ENCODE assay signal across 1 cellular context in genomic region chr11:46675288-46675851, GRCh38.
TF ChIP-seq lines count a peak whose summit lies in the region.

No MANE protein-coding gene starts in this region.

TF ChIP-seq in HepG2, 621 proteins besides CTCF, POLR2A, EP300 and RAD21 (continued from another document and continues in another):
- TF ChIP-seq ZSCAN20 (CRISPR knock-in tag; IDR thresholded peaks at IDR 0.05; ENCODE audit: borderline replicate concordance) = no peak
- TF ChIP-seq ZBTB3 (CRISPR knock-in tag; IDR thresholded peaks at IDR 0.05; ENCODE audit: borderline replicate concordance, low read depth) = no peak
- TF ChIP-seq TEAD3 (CRISPR knock-in tag; optimal IDR thresholded peaks at IDR 0.05; ENCODE audit: borderline replicate concordance) = no peak
- TF ChIP-seq ATF7 (IDR thresholded peaks at IDR 0.05) = no peak
- TF ChIP-seq ATF7 (CRISPR knock-in tag; IDR thresholded peaks at IDR 0.05) = no peak
- no peak for TF ChIP-seq XBP1 (CRISPR knock-in tag; IDR thresholded peaks at IDR 0.05)
- TF ChIP-seq KLF15 (CRISPR knock-in tag; IDR thresholded peaks at IDR 0.05; ENCODE audit: borderline replicate concordance) = no peak
- TF ChIP-seq CEBPG (CRISPR knock-in tag; IDR thresholded peaks at IDR 0.05) = peak; percentile 80
- no peak for TF ChIP-seq ZNF841 (CRISPR knock-in tag; IDR thresholded peaks at IDR 0.05; ENCODE audit: borderline replicate concordance)
- TF ChIP-seq ZNF605 (CRISPR knock-in tag; IDR thresholded peaks at IDR 0.05) = no peak
- TF ChIP-seq ARNTL (CRISPR knock-in tag; IDR thresholded peaks at IDR 0.05) = no peak
- TF ChIP-seq ZNF720 (CRISPR knock-in tag; IDR thresholded peaks at IDR 0.05) = no peak
- no peak for TF ChIP-seq ZBTB46 (CRISPR knock-in tag; IDR thresholded peaks at IDR 0.05; ENCODE audit: borderline replicate concordance)
- TF ChIP-seq SALL1 (CRISPR knock-in tag; IDR thresholded peaks at IDR 0.05) = 0 out of 2 replicates have a peak, but pooled peaks have one; percentile 12
- no peak for TF ChIP-seq ZGPAT (CRISPR knock-in tag; IDR thresholded peaks at IDR 0.05)
- no peak for TF ChIP-seq HDAC1 (CRISPR knock-in tag; IDR thresholded peaks at IDR 0.05)
- no peak for TF ChIP-seq BATF2 (CRISPR knock-in tag; IDR thresholded peaks at IDR 0.05)
- TF ChIP-seq PCBP1 (IDR thresholded peaks at IDR 0.05; ENCODE audit: borderline replicate concordance, low read depth, low read length) = no peak
- peak; percentile 33; the same call in 1 of the 2 replicates for TF ChIP-seq ARID4A (CRISPR knock-in tag; IDR thresholded peaks at IDR 0.05; ENCODE audit: borderline replicate concordance)
- 0 out of 2 replicates have a peak, but pooled peaks have one; percentile 25 for TF ChIP-seq PATZ1 (CRISPR knock-in tag; IDR thresholded peaks at IDR 0.05)
- TF ChIP-seq ZNF768 (CRISPR knock-in tag; IDR thresholded peaks at IDR 0.05) = no peak
- TF ChIP-seq U2AF2 (IDR thresholded peaks at IDR 0.05; ENCODE audit: low read depth, low read length) = no peak
- TF ChIP-seq YY1 (IDR thresholded peaks at IDR 0.05; ENCODE audit: insufficient read depth, insufficient replicate concordance, low read depth, low read length) = peak; percentile 9
- TF ChIP-seq ZC3H4 (CRISPR knock-in tag; IDR thresholded peaks at IDR 0.05; ENCODE audit: borderline replicate concordance) = no peak
- TF ChIP-seq PBX2 (CRISPR knock-in tag; IDR thresholded peaks at IDR 0.05) = no peak
- TF ChIP-seq USF2 (IDR thresholded peaks at IDR 0.05; ENCODE audit: low read depth, low read length) = peak; percentile 69
- peak; percentile 51; the same call in 1 of the 2 replicates for TF ChIP-seq USF2 (CRISPR knock-in tag; IDR thresholded peaks at IDR 0.05; ENCODE audit: borderline replicate concordance)
- TF ChIP-seq MTERF4 (CRISPR knock-in tag; IDR thresholded peaks at IDR 0.05) = no peak
- TF ChIP-seq ZNF317 (CRISPR knock-in tag; IDR thresholded peaks at IDR 0.05) = 0 out of 2 replicates have a peak, but pooled peaks have one; percentile 48
- no peak for TF ChIP-seq ELF4 (CRISPR knock-in tag; IDR thresholded peaks at IDR 0.05; ENCODE audit: borderline replicate concordance)
- no peak for TF ChIP-seq IKZF4 (CRISPR knock-in tag; IDR thresholded peaks at IDR 0.05; ENCODE audit: borderline replicate concordance, low read depth, not compliant biosample characterization)
- peak; percentile 14; the same call in 1 of the 2 replicates for TF ChIP-seq ELF1 (CRISPR knock-in tag; IDR thresholded peaks at IDR 0.05)
- no peak for TF ChIP-seq HOXA9 (CRISPR knock-in tag; IDR thresholded peaks at IDR 0.05; ENCODE audit: borderline replicate concordance)
- TF ChIP-seq PTBP1 (IDR thresholded peaks at IDR 0.05; ENCODE audit: low read depth, low read length, poor library complexity, severe bottlenecking) = no peak
- TF ChIP-seq MEIS2 (CRISPR knock-in tag; IDR thresholded peaks at IDR 0.05) = no peak
- no peak for TF ChIP-seq PRMT3 (CRISPR knock-in tag; IDR thresholded peaks at IDR 0.05; ENCODE audit: borderline replicate concordance, low read depth)
- TF ChIP-seq XRCC5 (optimal IDR thresholded peaks at IDR 0.05; ENCODE audit: low read length) = peak; percentile 20
- TF ChIP-seq ZNF263 (CRISPR knock-in tag; IDR thresholded peaks at IDR 0.05) = no peak
- TF ChIP-seq ATF7-NPFF (CRISPR knock-in tag; IDR thresholded peaks at IDR 0.05; ENCODE audit: low read depth) = no peak
- TF ChIP-seq SNAPC5 (CRISPR knock-in tag; IDR thresholded peaks at IDR 0.05; ENCODE audit: borderline replicate concordance) = no peak
- no peak for TF ChIP-seq TMF1 (CRISPR knock-in tag; IDR thresholded peaks at IDR 0.05; ENCODE audit: low read depth)
- peak; percentile 8; the same call in 1 of the 2 replicates for TF ChIP-seq MAX (IDR thresholded peaks at IDR 0.05)
- TF ChIP-seq RAD51 (IDR thresholded peaks at IDR 0.05; ENCODE audit: borderline replicate concordance) = peak; percentile 57
- no peak for TF ChIP-seq ZNF143 (CRISPR knock-in tag; IDR thresholded peaks at IDR 0.05)
- TF ChIP-seq ZNF574 (CRISPR knock-in tag; IDR thresholded peaks at IDR 0.05) = 0 out of 2 replicates have a peak, but pooled peaks have one; percentile 22
- no peak for TF ChIP-seq PAF1 (CRISPR knock-in tag; IDR thresholded peaks at IDR 0.05)
